27 cellular contexts compared by ENCODE assay signal in genomic region chr14:29853272-29853671, GRCh38.
"Had no signal": no experiment of that assay in that cellular context is flagged by ENCODE, and none has a peak within 500 bp of the region (broad histone marks: within the 10 kb centered on the region; RNA-seq: fewer than 3 reads in every experiment).

No MANE protein-coding gene starts in this region.

- DNase-seq: activated CD4-positive, alpha-beta memory T cell treated with anti-CD3 and anti-CD28 coated beads, Interleukin-2, amount 10 ng/mL, durations not matched to agents 7 days and 5 days; activated CD4-positive, alpha-beta T cell treated with anti-CD3 and anti-CD28 coated beads, Interleukin-2, amount 10 ng/mL, durations not matched to agents 7 days and 5 days; activated CD4-positive, CD25-positive, alpha-beta regulatory T cell treated with anti-CD3 and anti-CD28 coated beads, Interleukin-2, amount 50 U/mL, for 72 hours; activated CD8-positive, alpha-beta memory T cell treated with anti-CD3 and anti-CD28 coated beads, Interleukin-2, amount 50 U/mL, for 48 hours; activated gamma-delta T cell treated with Interleukin-2 at 50 U/mL for 16 hours; activated naive CD4-positive, alpha-beta T cell treated with anti-CD3 and anti-CD28 coated beads, Interleukin-2, amount 50 U/mL, for 16 hours; activated T-cell treated with anti-CD3 and anti-CD28 coated beads, Interleukin-2, amount 50 U/mL, for 24 hours; amygdala; colonic mucosa; effector CD8-positive, alpha-beta T cell; foreskin fibroblast; head of caudate nucleus; hippocampal formation; immature natural killer cell; left lung; lower lobe of right lung; natural killer cell; occipital lobe; stimulated activated CD4-positive, alpha-beta T cell treated with anti-CD3 and anti-CD28 coated beads, Interleukin-2, amount 100 ng/mL, for 48 hours; stimulated activated naive CD4-positive, alpha-beta T cell treated with Interleukin-2 at 50 U/mL for 16 hours; SW 1271; T-helper 9 cell; WERI-Rb-1 had no signal

- H3K27ac ChIP-seq: colonic mucosa, epithelial cell of prostate, left lung, lower lobe of right lung, neural progenitor cell, right atrium auricular region, tibial nerve, WERI-Rb-1 had no signal

- ATAC-seq: left lung, lower lobe of right lung, natural killer cell had no signal

- H3K4me1 ChIP-seq: colonic mucosa, left lung, lower lobe of right lung, neural progenitor cell, right atrium auricular region had no signal

- H3K4me3 ChIP-seq: colonic mucosa, left lung, lower lobe of right lung, neural progenitor cell, right atrium auricular region, tibial nerve had no signal

- H3K36me3 ChIP-seq: colonic mucosa, left lung, lower lobe of right lung, neural progenitor cell, right atrium auricular region, tibial nerve, WERI-Rb-1 had no signal

- H3K9me3 ChIP-seq: colonic mucosa, lower lobe of right lung had no signal

- H3K27me3 ChIP-seq: colonic mucosa, left lung, neural progenitor cell, right atrium auricular region, tibial nerve had no signal
